Comparison of ENCODE assay signal across 14 cellular contexts in genomic region chr1:153699116-153699515, GRCh38. TPM values are rescaled to one million over a fixed set of nuclear protein-coding genes. Genes with fewer than 3 reads are reported as not detected.
DNase-seq lines count a peak whose midpoint lies in the region; ATAC-seq and TF ChIP-seq lines count a peak whose summit lies in the region.
"Had no signal": no experiment of that assay in that cellular context is flagged by ENCODE, and none has a peak within 500 bp of the region (broad histone marks: within the 10 kb centered on the region; RNA-seq: fewer than 3 reads in every experiment).

No MANE protein-coding gene starts in this region.

- H3K79me2 ChIP-seq in DND-41 (ENCODE audit: insufficient read depth, low read length) (no peaks in the 10 kb centered on the region), SK-N-SH (ENCODE audit: insufficient read depth) (no peaks in the 10 kb centered on the region)

- H3K4me3 ChIP-seq in DND-41 (ENCODE audit: low read depth in 1 of 2, low read length in 2 of 2) (no peak overlapping the region), SK-N-SH (ENCODE audit: low read depth in 2 of 2, low read length in 1 of 2) (no peak overlapping the region), gastrocnemius medialis (no peak overlapping the region)

- POLR2A ChIA-PET in SK-N-SH (lab: Yijun Ruan, JAX) = no interaction called here

- H2AFZ ChIP-seq in DND-41 (ENCODE audit: low read depth, low read length) (peak overlapping the region; percentile 10; the same call in 1 of the 2 replicates), SK-N-SH (ENCODE audit: low read depth) (peak overlapping the region; percentile 74; the same call in 1 of the 2 replicates)

- H3K9me2 ChIP-seq in SK-N-SH = no peaks in the 10 kb centered on the region

- H3K9ac ChIP-seq in DND-41 (ENCODE audit: low read depth, low read length) = no peak overlapping the region
- no peak overlapping the region for H3K9ac ChIP-seq in SK-N-SH

- in situ Hi-C loops in gastrocnemius medialis (cut with MboI; ENCODE audit: low sequenced_read_pairs in 4 of 4) = loop anchor here in 1 of 4 donors (25.0 kb wide), 1 partner anchor 288 kb away; the partner anchor contains the start of genes JTB, RAB13 and RPS27

- H3K27me3 Mint-ChIP-seq in activated T-cell treated with anti-CD3 and anti-CD28 coated beads, Interleukin-2, amount 50 U/mL, for 72 hours (ENCODE audit: low read depth) = no peaks in the 10 kb centered on the region

- H3K36me3 Mint-ChIP-seq in activated T-cell treated with anti-CD3 and anti-CD28 coated beads, Interleukin-2, amount 50 U/mL, for 72 hours (ENCODE audit: insufficient read depth in 2 of 2) = no peaks in the 10 kb centered on the region
- H3K36me3 Mint-ChIP-seq: IgD-negative memory B cell had no signal

- H3K9me3 Mint-ChIP-seq in activated T-cell treated with anti-CD3 and anti-CD28 coated beads, Interleukin-2, amount 50 U/mL, for 72 hours = no peaks in the 10 kb centered on the region
- H3K9me3 Mint-ChIP-seq: endodermal cell, IgD-negative memory B cell had no signal

- H4K20me1 ChIP-seq in DND-41 (ENCODE audit: insufficient read depth, low read length) (no peaks in the 10 kb centered on the region), SK-N-SH (ENCODE audit: insufficient read depth) (no peaks in the 10 kb centered on the region)

- no peak for TF ChIP-seq POLR2A in gastrocnemius medialis (IDR thresholded peaks at IDR 0.05)

- H3K9me3 ChIP-seq in DND-41 (ENCODE audit: insufficient read depth, low read length, severe bottlenecking) (no peaks in the 10 kb centered on the region), SK-N-SH (no peaks in the 10 kb centered on the region), gastrocnemius medialis (no peaks in the 10 kb centered on the region)

- no peaks in the 10 kb centered on the region for H3K4me1 Mint-ChIP-seq in activated T-cell treated with anti-CD3 and anti-CD28 coated beads, Interleukin-2, amount 50 U/mL, for 72 hours (ENCODE audit: low read depth)
- H3K4me1 Mint-ChIP-seq: IgD-negative memory B cell had no signal

- H3K27ac ChIP-seq in DND-41 (ENCODE audit: low read length) (no peak overlapping the region), SK-N-SH (ENCODE audit: low read depth in 2 of 2, low read length in 1 of 2) (no peak overlapping the region), gastrocnemius medialis (peak overlapping the region in 3 of 4 donors; percentile 59 to 79 (median 72))

- CTCF ChIA-PET in SK-N-SH (lab: Yijun Ruan, JAX) = interaction anchor here (1.7 to 3.2 kb wide), 2 partner anchors 21 to 50 kb away, joined by 7 to 13 read pairs; partner anchors contain the start of gene NPR1

- no peak overlapping the region for H3K4me3 Mint-ChIP-seq in activated T-cell treated with anti-CD3 and anti-CD28 coated beads, Interleukin-2, amount 50 U/mL, for 72 hours
- H3K4me3 Mint-ChIP-seq: IgD-negative memory B cell had no signal

- no peak overlapping the region for H3K4me2 ChIP-seq in DND-41 (ENCODE audit: insufficient read depth, low read length)
- no peak overlapping the region for H3K4me2 ChIP-seq in SK-N-SH

- H3K4me1 ChIP-seq in DND-41 (ENCODE audit: insufficient read depth, low read length) (no peaks in the 10 kb centered on the region), SK-N-SH (ENCODE audit: control insufficient read depth in 1 of 2, insufficient read depth in 2 of 2, low read depth in 1 of 2, low read length in 1 of 2) (peaks cover 0 to 16% of the 10 kb centered on the region in 2 experiments; a peak in 1 of 4 replicates), gastrocnemius medialis (peaks cover 0 to 4% of the 10 kb centered on the region in 2 donors)

- DNase-seq in DND-41 (no peak), SK-N-SH (peak; percentile 16), foreskin melanocyte (peak; percentile 60), gastrocnemius medialis (no peak), SIG-M5 (lab: John Stamatoyannopoulos, UW) (no peak), NCI-H1694 (lab: John Stamatoyannopoulos, UW) (no peak)
- DNase-seq in activated T-cell treated with anti-CD3 and anti-CD28 coated beads, Interleukin-2, amount 50 U/mL, for 72 hours = no peak
- DNase-seq: activated CD4-positive, CD25-positive, alpha-beta regulatory T cell treated with anti-CD3 and anti-CD28 coated beads, Interleukin-2, amount 50 U/mL, for 72 hours; activated naive CD4-positive, alpha-beta T cell treated with anti-CD3 and anti-CD28 coated beads, Interleukin-2, amount 50 U/mL, for 16 hours; left colon; NCI-H2107 had no signal

- ATAC-seq in DND-41 (ENCODE audit: insufficient read depth, low read depth) = no peak
- peak; percentile 34 to 43 for ATAC-seq in gastrocnemius medialis
- ATAC-seq in GM18858 (IDR thresholded peaks at IDR 0.05; ENCODE audit: unreplicated experiment) = no peak
- ATAC-seq in activated T-cell treated with anti-CD3 and anti-CD28 coated beads, Interleukin-2, amount 50 U/mL, for 72 hours (replicated peaks in 1 of 2) = no peak
- ATAC-seq: left colon had no signal

- H3K27me3 ChIP-seq in DND-41 (ENCODE audit: insufficient read depth, low read length, poor library complexity) = no peaks in the 10 kb centered on the region
- no peaks in the 10 kb centered on the region for H3K27me3 ChIP-seq in SK-N-SH (ENCODE audit: insufficient read depth)
- no peaks in the 10 kb centered on the region for H3K27me3 ChIP-seq in gastrocnemius medialis

- intact Hi-C loops in gastrocnemius medialis (cut with DNase I; ENCODE audit: low total_unique reads) = no loop called here

- H3K36me3 ChIP-seq in DND-41 (ENCODE audit: insufficient read depth, low read length) (no peaks in the 10 kb centered on the region), SK-N-SH (replicated peaks in 1 of 2; ENCODE audit: control insufficient read depth in 1 of 2, insufficient read depth in 2 of 2, low read length in 1 of 2) (no peaks in the 10 kb centered on the region), gastrocnemius medialis (no peaks in the 10 kb centered on the region)

- no peak for TF ChIP-seq RAD21 in SK-N-SH (IDR thresholded peaks at IDR 0.05; ENCODE audit: low read length)

- H3F3A ChIP-seq in SK-N-SH (replicated peaks; ENCODE audit: insufficient read depth) = peaks cover 3% of the 10 kb centered on the region

- TF ChIP-seq CTCF in DND-41 (IDR thresholded peaks at IDR 0.05; ENCODE audit: borderline replicate concordance, extremely low read depth, low read length, poor library complexity, severe bottlenecking) (no peak), SK-N-SH (IDR thresholded peaks at IDR 0.05) (no peak), gastrocnemius medialis (IDR thresholded peaks at IDR 0.05 in 4 of 5, conservative IDR thresholded peaks at IDR 0.05 in 1 of 5) (no peak)

- no peak overlapping the region for H3K27ac Mint-ChIP-seq in activated T-cell treated with anti-CD3 and anti-CD28 coated beads, Interleukin-2, amount 50 U/mL, for 72 hours
- H3K27ac Mint-ChIP-seq: endodermal cell, IgD-negative memory B cell had no signal

- TF ChIP-seq EP300 in SK-N-SH (IDR thresholded peaks at IDR 0.05; ENCODE audit: borderline replicate concordance in 1 of 2, low read depth in 1 of 2, low read length in 1 of 2) = no peak

TF ChIP-seq in SK-N-SH, 30 proteins besides CTCF, POLR2A, EP300 and RAD21 (continues in another document):
- TF ChIP-seq ZBTB33 (IDR thresholded peaks at IDR 0.05; ENCODE audit: borderline replicate concordance, low read depth) (no peak), RFX5 (IDR thresholded peaks at IDR 0.05; ENCODE audit: low read length) (no peak), PBX3 (IDR thresholded peaks at IDR 0.05) (no peak)

RNA-seq across cellular contexts. Expression of gene NPR1, which starts 20.6 kb away (rescaled TPM):
- polyA plus RNA-seq in SK-N-SH (2012; rRNA removed) = 0.05 and 0.12 TPM in 2 replicates
- 0.01 and 0.08 TPM in 2 replicates for polyA plus RNA-seq in SK-N-SH (2012; cell fraction: cytosol; rRNA removed)
- 0.26 and 0.60 TPM in 2 replicates for polyA plus RNA-seq in SK-N-SH (2012; cell fraction: nucleus; rRNA removed)
- 1 to 10 TPM; 3.0 to 7.1 (median 4.5) TPM for total RNA-seq in gastrocnemius medialis
- under 1 TPM; 0.07 to 0.29 TPM for total RNA-seq in activated T-cell treated with anti-CD3 and anti-CD28 coated beads, Interleukin-2, amount 50 U/mL, for 72 hours
- polyA plus RNA-seq: IgD-negative memory B cell had no signal

RNA-seq across cellular contexts. Expression of gene ILF2, which starts 28.3 kb away (rescaled TPM):
- 189 and 236 TPM in 2 replicates for polyA plus RNA-seq in SK-N-SH (2012; rRNA removed)
- polyA plus RNA-seq in SK-N-SH (2012; cell fraction: cytosol; rRNA removed) = 221 and 224 TPM in 2 replicates
- polyA plus RNA-seq in SK-N-SH (2012; cell fraction: nucleus; rRNA removed) = 123 and 180 TPM in 2 replicates
- 100 to 1,000 TPM; 110 to 138 (median 117) TPM for total RNA-seq in gastrocnemius medialis
- total RNA-seq in activated T-cell treated with anti-CD3 and anti-CD28 coated beads, Interleukin-2, amount 50 U/mL, for 72 hours = 100 to 1,000 TPM; 245 to 312 TPM

RNA-seq across cellular contexts. Expression of gene INTS3, which starts 28.7 kb away (rescaled TPM):
- polyA plus RNA-seq in SK-N-SH (2012; rRNA removed) = 64.3 and 80.9 TPM in 2 replicates
- polyA plus RNA-seq in SK-N-SH (2012; cell fraction: cytosol; rRNA removed) = 26.1 and 30.5 TPM in 2 replicates
- 414 and 457 TPM in 2 replicates for polyA plus RNA-seq in SK-N-SH (2012; cell fraction: nucleus; rRNA removed)
- 10 to 100 TPM; 16.1 to 28.0 (median 19.9) TPM for total RNA-seq in gastrocnemius medialis
- total RNA-seq in activated T-cell treated with anti-CD3 and anti-CD28 coated beads, Interleukin-2, amount 50 U/mL, for 72 hours = 10 to 100 TPM; 62.6 to 70.8 TPM

RNA-seq across cellular contexts. Expression of gene SNAPIN, which starts 40.6 kb away (rescaled TPM):
- 57.6 and 61.7 TPM in 2 replicates for polyA plus RNA-seq in SK-N-SH (2012; rRNA removed)
- 56.7 and 57.6 TPM in 2 replicates for polyA plus RNA-seq in SK-N-SH (2012; cell fraction: cytosol; rRNA removed)
- polyA plus RNA-seq in SK-N-SH (2012; cell fraction: nucleus; rRNA removed) = 41.7 and 45.5 TPM in 2 replicates
- total RNA-seq in gastrocnemius medialis = 100 to 1,000 TPM in 1 of 4 donors, 10 to 100 TPM in 3; 64.0 to 127 (median 90.0) TPM
- total RNA-seq in activated T-cell treated with anti-CD3 and anti-CD28 coated beads, Interleukin-2, amount 50 U/mL, for 72 hours = 10 to 100 TPM; 31.1 to 31.8 TPM

Comparison
In these comparisons a context has a peak if more than half of its experiments do, and no peak if none do; other contexts are left out.
1. ATAC-seq: peak in gastrocnemius medialis (2 of 2); none in DND-41 (single experiment), GM18858 (single experiment) and activated T-cell treated with anti-CD3 and anti-CD28 coated beads, Interleukin-2, amount 50 U/mL, for 72 hours (0 of 2).
2. DNase-seq: peak in SK-N-SH (single experiment) and foreskin melanocyte (single experiment); none in DND-41 (single experiment), gastrocnemius medialis (0 of 2), SIG-M5 (single experiment), NCI-H1694 (single experiment) and activated T-cell treated with anti-CD3 and anti-CD28 coated beads, Interleukin-2, amount 50 U/mL, for 72 hours (0 of 2).
3. H3K27ac ChIP-seq: peak in gastrocnemius medialis (3 of 4); none in DND-41 (single experiment) and SK-N-SH (0 of 2).